In genomic region chr12:50387487-50387886, GRCh38 we compare ENCODE assay signal across 16 cellular contexts. TPM values are rescaled to one million over a fixed set of nuclear protein-coding genes. Genes with fewer than 3 reads are reported as not detected.
DNase-seq lines count a peak whose midpoint lies in the region; ATAC-seq, FAIRE-seq and TF ChIP-seq lines count a peak whose summit lies in the region.
"Had no signal": no experiment of that assay in that cellular context is flagged by ENCODE, and none has a peak within 500 bp of the region (broad histone marks: within the 10 kb centered on the region; RNA-seq: fewer than 3 reads in every experiment).

No MANE protein-coding gene starts in this region.

- BruUV-seq in Caco-2 (replicated peaks; lab: Mats Ljungman, UMichigan), result no TSS peak

- 0 out of 2 replicates have a peak overlapping the region, but pooled peaks have one; percentile 39 for H3K9ac ChIP-seq in HUES48 (ENCODE audit: low read depth, low read length)

- TF ChIP-seq POLR2A in gastrocnemius medialis (IDR thresholded peaks at IDR 0.05), result no peak

- no peaks in the 10 kb centered on the region for H3K36me3 Mint-ChIP-seq in Caco-2 (ENCODE audit: insufficient read depth, unreplicated experiment)
- H3K36me3 Mint-ChIP-seq: CD14-positive monocyte had no signal

- H3K4me1 ChIP-seq in Caco-2, result peaks cover 40% of the 10 kb centered on the region
- H3K4me1 ChIP-seq in HUES48 (ENCODE audit: control insufficient read depth, insufficient read depth, low read length), result peaks cover 15% of the 10 kb centered on the region
- no peaks in the 10 kb centered on the region for H3K4me1 ChIP-seq in gastrocnemius medialis
- H3K4me1 ChIP-seq: esophagus muscularis mucosa, psoas muscle had no signal

- in situ Hi-C loops in gastrocnemius medialis (cut with MboI; ENCODE audit: low sequenced_read_pairs in 4 of 4), result no loop called here

- H3K36me3 ChIP-seq in Caco-2 (ENCODE audit: control insufficient read depth, insufficient read depth, low read length), result no peaks in the 10 kb centered on the region
- no peaks in the 10 kb centered on the region for H3K36me3 ChIP-seq in HUES48 (ENCODE audit: control insufficient read depth, insufficient read depth, low read length)
- no peaks in the 10 kb centered on the region for H3K36me3 ChIP-seq in gastrocnemius medialis
- H3K36me3 ChIP-seq: esophagus muscularis mucosa had no signal

- no peak for TF ChIP-seq CTCF in Caco-2 (IDR thresholded peaks at IDR 0.05; ENCODE audit: insufficient read depth in 1 of 2, low read depth in 1 of 2, low read length in 1 of 2, severe bottlenecking in 1 of 2, unreplicated experiment in 1 of 2)
- TF ChIP-seq CTCF in VCaP (conservative IDR thresholded peaks at IDR 0.05), result no peak
- TF ChIP-seq CTCF in gastrocnemius medialis (IDR thresholded peaks at IDR 0.05 in 4 of 5, conservative IDR thresholded peaks at IDR 0.05 in 1 of 5), result no peak
- no peak for TF ChIP-seq CTCF in D721Med (IDR thresholded peaks at IDR 0.05; ENCODE audit: insufficient read depth, missing control alignments)

- FAIRE-seq in D721Med (lab: Jason Lieb, UNC), result no peak

- H3K27me3 ChIP-seq in Caco-2 (replicated peaks; ENCODE audit: control insufficient read depth, insufficient read depth, low read length) (no peaks in the 10 kb centered on the region), HUES48 (ENCODE audit: control insufficient read depth, insufficient read depth, low read length) (no peaks in the 10 kb centered on the region), gastrocnemius medialis (no peaks in the 10 kb centered on the region)
- H3K27me3 ChIP-seq: esophagus muscularis mucosa had no signal

- H3K9me3 ChIP-seq in Caco-2 (peaks cover 4% of the 10 kb centered on the region; the same call in 1 of the 2 replicates), HUES48 (ENCODE audit: control insufficient read depth, insufficient read depth, low read length) (no peaks in the 10 kb centered on the region), gastrocnemius medialis (no peaks in the 10 kb centered on the region)
- H3K9me3 ChIP-seq: esophagus muscularis mucosa, psoas muscle had no signal

- intact Hi-C loops in Caco-2 (cut with micrococcal nuclease; ENCODE audit: unreplicated experiment) (no loop called here), left colon (cut with DNase I, micrococcal nuclease) (no loop called here), gastrocnemius medialis (cut with DNase I; ENCODE audit: low total_unique reads) (no loop called here)

- ATAC-seq in left colon (peak; percentile 40), gastrocnemius medialis (no peak)
- ATAC-seq: psoas muscle had no signal

- peak overlapping the region; percentile 16 for H3K27ac Mint-ChIP-seq in Caco-2 (ENCODE audit: unreplicated experiment)

- DNase-seq in Caco-2 (no peak), left colon (no peak), UCSD-AML1 (lab: John Stamatoyannopoulos, UW; ENCODE audit: unreplicated experiment) (no peak), gastrocnemius medialis (no peak), D721Med (ENCODE audit: insufficient read length, low spot score) (no peak), COLO668 (lab: John Stamatoyannopoulos, UW; ENCODE audit: unreplicated experiment) (no peak)
- DNase-seq: activated CD4-positive, CD25-positive, alpha-beta regulatory T cell; NCI-H1436 treated with DMSO at 0.1 percent for 48 hours; psoas muscle had no signal

- no peak overlapping the region for H3K4me3 Mint-ChIP-seq in Caco-2 (ENCODE audit: unreplicated experiment)
- H3K4me3 Mint-ChIP-seq: CD14-positive monocyte had no signal

- POLR2A ChIA-PET in Caco-2 (lab: Charles Lee), result no interaction called here

- CTCF ChIA-PET in Caco-2 (lab: Charles Lee), result no interaction called here

- H3K4me3 ChIP-seq in Caco-2 (ENCODE audit: low read depth, low read length), result no peak overlapping the region
- H3K4me3 ChIP-seq in HUES48 (ENCODE audit: low read depth, low read length), result peak overlapping the region; percentile 35; the same call in 1 of the 2 replicates
- H3K4me3 ChIP-seq in gastrocnemius medialis, result no peak overlapping the region
- H3K4me3 ChIP-seq: esophagus muscularis mucosa, psoas muscle had no signal

- no peaks in the 10 kb centered on the region for H3K27me3 Mint-ChIP-seq in Caco-2 (ENCODE audit: insufficient read depth, unreplicated experiment)

- H3K27ac ChIP-seq in HUES48 (ENCODE audit: low read depth, low read length), result peak overlapping the region; percentile 56
- peak overlapping the region; percentile 60 for H3K27ac ChIP-seq in VCaP
- no peak overlapping the region for H3K27ac ChIP-seq in gastrocnemius medialis
- H3K27ac ChIP-seq: esophagus muscularis mucosa, psoas muscle had no signal

- H3K4me1 Mint-ChIP-seq in Caco-2 (ENCODE audit: low read depth, unreplicated experiment), result peaks cover 38% of the 10 kb centered on the region
- H3K4me1 Mint-ChIP-seq: CD14-positive monocyte had no signal

- H3K9me3 Mint-ChIP-seq in Caco-2 (ENCODE audit: unreplicated experiment), result no peaks in the 10 kb centered on the region
- H3K9me3 Mint-ChIP-seq: CD14-positive monocyte had no signal

RNA-seq across cellular contexts. Expression of gene FAM186A, which starts 8.9 kb away (rescaled TPM):
- not detected in 2 replicates for total RNA-seq in Caco-2 (2022)
- total RNA-seq in left colon, result not detected
- not detected for total RNA-seq in gastrocnemius medialis
- total RNA-seq: cardiac septum, esophagus muscularis mucosa, liver, psoas muscle, temporal lobe had no signal

RNA-seq across cellular contexts. Expression of gene LARP4, which starts 13.2 kb away (rescaled TPM):
- total RNA-seq in Caco-2 (2022) (103 and 115 TPM in 2 replicates), left colon (10 to 100 TPM; 50.3 to 58.1 TPM), gastrocnemius medialis (10 to 100 TPM; 32.7 to 70.2 (median 42.4) TPM)

Comparison
In these comparisons a context has a peak if more than half of its experiments do, and no peak if none do; other contexts are left out.
1. H3K27ac ChIP-seq: peak in HUES48 (single experiment) and VCaP (single experiment); none in gastrocnemius medialis (0 of 4).